Comparison of ENCODE assay signal across 1 cellular context in genomic region chr11:115665345-115665901, GRCh38.
TF ChIP-seq lines count a peak whose summit lies in the region.

No MANE protein-coding gene starts in this region.

TF ChIP-seq in GM23338, 12 proteins besides CTCF, POLR2A, EP300 and RAD21 (continued from another document):
- no peak for TF ChIP-seq ZNF462 (CRISPR knock-in tag; IDR thresholded peaks at IDR 0.05)
- no peak for TF ChIP-seq NANOG (IDR thresholded peaks at IDR 0.05; ENCODE audit: borderline replicate concordance)
- TF ChIP-seq ETS1 (IDR thresholded peaks at IDR 0.05): no peak
- TF ChIP-seq ZNF114 (CRISPR knock-in tag; IDR thresholded peaks at IDR 0.05): no peak
- TF ChIP-seq POLR2AphosphoS5 (IDR thresholded peaks at IDR 0.05; ENCODE audit: low read depth): no peak
- no peak for TF ChIP-seq JUNB (IDR thresholded peaks at IDR 0.05; ENCODE audit: unreplicated experiment)
